ENCODE assay signal across 8 cellular contexts in the genomic region with DNA sequence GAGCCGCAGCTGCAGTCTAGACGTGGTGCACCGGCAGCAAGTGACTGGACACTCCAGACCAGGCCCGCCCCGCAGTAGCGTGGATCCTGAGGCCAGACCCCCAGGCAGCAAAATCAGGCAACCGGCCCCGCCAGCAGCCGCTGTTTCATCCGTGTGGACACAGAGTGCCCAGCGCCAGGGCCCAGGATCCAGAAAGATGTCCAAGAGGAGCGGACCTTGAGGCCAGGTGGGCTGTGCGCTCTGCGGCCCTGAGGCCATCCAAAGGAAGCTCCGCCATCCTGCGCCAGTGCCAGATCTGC.
A peak's percentile ranks its signal among the peaks of the same experiment; 100 is the strongest.
DNase-seq lines count a peak whose midpoint lies in the region; ATAC-seq and TF ChIP-seq lines count a peak whose summit lies in the region.
"Not testable (repeated sequence)": the region's sequence is repeated elsewhere in the genome, so short reads cannot be mapped to it uniquely, and the experiment has no call there.

No MANE protein-coding gene starts in this region.

- not testable (repeated sequence) for H3K9me3 ChIP-seq in Karpas-422 (ENCODE audit: low read length); tibial artery

- H3K4me3 ChIP-seq in ACC112 (ENCODE audit: low read depth, low read length) (0 out of 2 replicates have a peak overlapping the region, but pooled peaks have one; percentile 49), Karpas-422 (ENCODE audit: low read length) (peak overlapping the region; percentile 43; the same call in 1 of the 2 replicates), epithelial cell of proximal tubule (ENCODE audit: low read depth, low read length) (peak overlapping the region; percentile 45), retinal pigment epithelial cell (ENCODE audit: low read length) (peak overlapping the region; percentile 38), tibial artery (peak overlapping the region; percentile 22 to 40)

- H3K9me3 Mint-ChIP-seq in activated CD4-positive, alpha-beta memory T cell treated with anti-CD3 and anti-CD28 coated beads, Interleukin-2, amount 10 ng/mL, durations not matched to agents 7 days and 5 days; activated naive CD8-positive, alpha-beta T cell treated with anti-CD3 and anti-CD28 coated beads, Interleukin-2, amount 50 U/mL, for 24 hours; immature natural killer cell: not testable (repeated sequence)

- intact Hi-C loops in tibial artery (cut with DNase I; ENCODE audit: low total_unique reads): not testable (repeated sequence)

- not testable (repeated sequence) for H3K9ac ChIP-seq in Karpas-422 (ENCODE audit: low read length)

- TF ChIP-seq CTCF in epithelial cell of proximal tubule (conservative IDR thresholded peaks at IDR 0.05; ENCODE audit: low read depth, low read length); retinal pigment epithelial cell (conservative IDR thresholded peaks at IDR 0.05; ENCODE audit: low read depth, low read length); tibial artery (IDR thresholded peaks at IDR 0.05): not testable (repeated sequence)

- H3K4me1 ChIP-seq in ACC112 (ENCODE audit: control insufficient read depth, insufficient read depth, low read length, unreplicated experiment); Karpas-422 (ENCODE audit: low read length); tibial artery: not testable (repeated sequence)

- POLR2A ChIA-PET in activated CD4-positive, alpha-beta memory T cell treated with anti-CD3 and anti-CD28 coated beads, Interleukin-2, amount 10 ng/mL, durations not matched to agents 7 days and 5 days (lab: Charles Lee): not testable (repeated sequence)

- H2AFZ ChIP-seq in ACC112 (ENCODE audit: low read length, unreplicated experiment); Karpas-422 (ENCODE audit: low read length): not testable (repeated sequence)

- not testable (repeated sequence) for H3K36me3 ChIP-seq in ACC112 (ENCODE audit: insufficient read depth, low read length); Karpas-422 (ENCODE audit: insufficient read depth, low read length); tibial artery

- H3K27me3 ChIP-seq in ACC112 (ENCODE audit: insufficient read depth, low read length); Karpas-422 (ENCODE audit: low read length); tibial artery: not testable (repeated sequence)

- not testable (repeated sequence) for H3K4me1 Mint-ChIP-seq in activated CD4-positive, alpha-beta memory T cell treated with anti-CD3 and anti-CD28 coated beads, Interleukin-2, amount 10 ng/mL, durations not matched to agents 7 days and 5 days; activated naive CD8-positive, alpha-beta T cell treated with anti-CD3 and anti-CD28 coated beads, Interleukin-2, amount 50 U/mL, for 24 hours; immature natural killer cell

- H3K79me2 ChIP-seq in ACC112 (ENCODE audit: control insufficient read depth, insufficient read depth, low read length, unreplicated experiment); Karpas-422 (ENCODE audit: low read length): not testable (repeated sequence)

- not testable (repeated sequence) for H3K36me3 Mint-ChIP-seq in activated CD4-positive, alpha-beta memory T cell treated with anti-CD3 and anti-CD28 coated beads, Interleukin-2, amount 10 ng/mL, durations not matched to agents 7 days and 5 days (ENCODE audit: low read depth); activated naive CD8-positive, alpha-beta T cell treated with anti-CD3 and anti-CD28 coated beads, Interleukin-2, amount 50 U/mL, for 24 hours (ENCODE audit: low read depth); immature natural killer cell

- peak overlapping the region; percentile 35 for H3K4me3 Mint-ChIP-seq in activated CD4-positive, alpha-beta memory T cell treated with anti-CD3 and anti-CD28 coated beads, Interleukin-2, amount 10 ng/mL, durations not matched to agents 7 days and 5 days
- peak overlapping the region; percentile 49 for H3K4me3 Mint-ChIP-seq in activated naive CD8-positive, alpha-beta T cell treated with anti-CD3 and anti-CD28 coated beads, Interleukin-2, amount 50 U/mL, for 24 hours
- peak overlapping the region in 4 of 5 donors; percentile 44 to 72 (median 56) for H3K4me3 Mint-ChIP-seq in immature natural killer cell

- H3K27ac ChIP-seq in ACC112 (ENCODE audit: low read depth, low read length); Karpas-422 (ENCODE audit: low read length); tibial artery: not testable (repeated sequence)

- H3K9me2 ChIP-seq in Karpas-422 (replicated peaks; ENCODE audit: insufficient read depth, low read length): not testable (repeated sequence)

- H4K20me1 ChIP-seq in Karpas-422 (ENCODE audit: insufficient read depth, low read depth, low read length): not testable (repeated sequence)

- not testable (repeated sequence) for H3K27ac Mint-ChIP-seq in activated CD4-positive, alpha-beta memory T cell treated with anti-CD3 and anti-CD28 coated beads, Interleukin-2, amount 10 ng/mL, durations not matched to agents 7 days and 5 days; activated naive CD8-positive, alpha-beta T cell treated with anti-CD3 and anti-CD28 coated beads, Interleukin-2, amount 50 U/mL, for 24 hours; immature natural killer cell

- H3K27me3 Mint-ChIP-seq in activated CD4-positive, alpha-beta memory T cell treated with anti-CD3 and anti-CD28 coated beads, Interleukin-2, amount 10 ng/mL, durations not matched to agents 7 days and 5 days; activated naive CD8-positive, alpha-beta T cell treated with anti-CD3 and anti-CD28 coated beads, Interleukin-2, amount 50 U/mL, for 24 hours; immature natural killer cell (ENCODE audit: low read depth in 3 of 3): not testable (repeated sequence)

- H3K4me2 ChIP-seq in Karpas-422 (ENCODE audit: low read depth, low read length, poor library complexity, severe bottlenecking): not testable (repeated sequence)

- not testable (repeated sequence) for ATAC-seq in activated naive CD8-positive, alpha-beta T cell treated with anti-CD3 and anti-CD28 coated beads, Interleukin-2, amount 50 U/mL, for 24 hours

- DNase-seq in Karpas-422; activated CD4-positive, alpha-beta memory T cell treated with anti-CD3 and anti-CD28 coated beads, Interleukin-2, amount 10 ng/mL, durations not matched to agents 7 days and 5 days; activated naive CD8-positive, alpha-beta T cell treated with anti-CD3 and anti-CD28 coated beads, Interleukin-2, amount 50 U/mL, for 24 hours; epithelial cell of proximal tubule (ENCODE audit: low read depth); immature natural killer cell; retinal pigment epithelial cell (ENCODE audit: low read depth); tibial artery: not testable (repeated sequence)

- CTCF ChIA-PET in activated CD4-positive, alpha-beta memory T cell treated with anti-CD3 and anti-CD28 coated beads, Interleukin-2, amount 10 ng/mL, durations not matched to agents 7 days and 5 days (lab: Charles Lee): not testable (repeated sequence)
